In genomic region chr22:44389926-44390925, GRCh38 we compare ENCODE assay signal across 27 cellular contexts.
DNase-seq lines count a peak whose midpoint lies in the region; ATAC-seq and TF ChIP-seq lines count a peak whose summit lies in the region.
"Had no signal": no experiment of that assay in that cellular context is flagged by ENCODE, and none has a peak within 500 bp of the region (broad histone marks: within the 10 kb centered on the region; RNA-seq: fewer than 3 reads in every experiment).

No MANE protein-coding gene starts in this region.

- intact Hi-C loops in natural killer cell (cut with micrococcal nuclease) (no loop called here), upper lobe of right lung (cut with DNase I) (no loop called here)

- H3K9me3 Mint-ChIP-seq in natural killer cell treated with Interleukin-12 subunit alpha and Interleukin-12 subunit beta and Interleukin-15 and Interleukin-18, amount 100 ng/mL, for 72 hours: no peaks in the 10 kb centered on the region
- no peaks in the 10 kb centered on the region for H3K9me3 Mint-ChIP-seq in natural killer cell
- H3K9me3 Mint-ChIP-seq in endodermal cell: no peaks in the 10 kb centered on the region
- H3K9me3 Mint-ChIP-seq in neural progenitor cell: no peaks in the 10 kb centered on the region
- H3K9me3 Mint-ChIP-seq: activated CD4-positive, alpha-beta memory T cell treated with anti-CD3 and anti-CD28 coated beads for 36 hours; activated T-helper 1 cell treated with anti-CD3 and anti-CD28 coated beads, Interleukin-12 subunit alpha, Interleukin-12 subunit beta, Interleukin-2, Interleukin-4 antibody, amounts not matched to agents 30 ng/mL and 10 ng/mL and 1 ng/mL, durations not matched to agents 14 hours and 24 hours and 36 hours; central memory CD8-positive, alpha-beta T cell; stimulated activated naive B cell treated with anti-CD40 and anti-IgM and Interleukin-4, amounts not matched to agents 10 μg/mL and 1 μg/mL and 100 μg/mL, for 72 hours had no signal

- no peaks in the 10 kb centered on the region for H3K36me3 Mint-ChIP-seq in natural killer cell treated with Interleukin-12 subunit alpha and Interleukin-12 subunit beta and Interleukin-15 and Interleukin-18, amount 100 ng/mL, for 72 hours
- no peaks in the 10 kb centered on the region for H3K36me3 Mint-ChIP-seq in natural killer cell
- no peaks in the 10 kb centered on the region for H3K36me3 Mint-ChIP-seq in endodermal cell (ENCODE audit: low read depth)
- H3K36me3 Mint-ChIP-seq in neural progenitor cell: no peaks in the 10 kb centered on the region
- H3K36me3 Mint-ChIP-seq: activated CD4-positive, alpha-beta memory T cell treated with anti-CD3 and anti-CD28 coated beads for 36 hours; stimulated activated naive B cell treated with anti-CD40 and anti-IgM and Interleukin-4, amounts not matched to agents 10 μg/mL and 1 μg/mL and 100 μg/mL, for 72 hours had no signal

- peaks cover 7 to 10% of the 10 kb centered on the region in 2 donors for H3K27me3 Mint-ChIP-seq in natural killer cell treated with Interleukin-12 subunit alpha and Interleukin-12 subunit beta and Interleukin-15 and Interleukin-18, amount 100 ng/mL, for 72 hours
- H3K27me3 Mint-ChIP-seq in natural killer cell (ENCODE audit: low read depth in 2 of 2) (peaks cover 0 to 21% of the 10 kb centered on the region in 2 donors), endodermal cell (ENCODE audit: insufficient read depth) (no peaks in the 10 kb centered on the region), neural progenitor cell (ENCODE audit: insufficient read depth, low read depth) (peaks cover 16% of the 10 kb centered on the region)

- H4K20me1 ChIP-seq in neural progenitor cell (ENCODE audit: low read depth): no peaks in the 10 kb centered on the region

- H3K4me2 ChIP-seq in neural progenitor cell: no peak overlapping the region

- DNase-seq in natural killer cell treated with Interleukin-12 subunit alpha and Interleukin-12 subunit beta and Interleukin-15 and Interleukin-18, amount 100 ng/mL, for 72 hours (ENCODE audit: low spot score): peak; percentile 50
- DNase-seq in natural killer cell: no peak
- peak; percentile 30 for DNase-seq in endodermal cell
- DNase-seq in neural progenitor cell (ENCODE audit: low spot score): no peak
- DNase-seq in upper lobe of right lung: peak; percentile 44
- no peak for DNase-seq in activated CD4-positive, CD25-positive, alpha-beta regulatory T cell (lab: John Stamatoyannopoulos, UW)
- no peak for DNase-seq in DMS53 (lab: John Stamatoyannopoulos, UW)
- DNase-seq in Kasumi-1 (lab: John Stamatoyannopoulos, UW): no peak
- DNase-seq: activated CD4-positive, alpha-beta memory T cell treated with anti-CD3 and anti-CD28 coated beads for 36 hours; activated CD8-positive, alpha-beta memory T cell treated with anti-CD3 and anti-CD28 coated beads, Interleukin-2, amount 50 U/mL, for 4 hours; C1 segment of cervical spinal cord; DND-41; KG1; kidney glomerular epithelial cell; MM.1S; NCI-H2029 treated with DMSO at 0.1 percent for 48 hours; NCI-H2227 treated with DMSO at 0.1 percent for 48 hours; retina; stimulated activated CD4-positive, alpha-beta T cell treated with anti-CD3 and anti-CD28 coated beads, Interleukin-4, amount 100 ng/mL, for 4 hours; stimulated activated naive B cell treated with anti-CD40 and anti-IgM and Interleukin-4, amounts not matched to agents 10 μg/mL and 1 μg/mL and 100 μg/mL, for 72 hours had no signal

- no peak overlapping the region for H3K4me3 Mint-ChIP-seq in natural killer cell treated with Interleukin-12 subunit alpha and Interleukin-12 subunit beta and Interleukin-15 and Interleukin-18, amount 100 ng/mL, for 72 hours
- H3K4me3 Mint-ChIP-seq in natural killer cell (no peak overlapping the region), endodermal cell (no peak overlapping the region), neural progenitor cell (no peak overlapping the region)
- H3K4me3 Mint-ChIP-seq: activated CD4-positive, alpha-beta memory T cell treated with anti-CD3 and anti-CD28 coated beads for 36 hours; activated T-helper 1 cell treated with anti-CD3 and anti-CD28 coated beads, Interleukin-12 subunit alpha, Interleukin-12 subunit beta, Interleukin-2, Interleukin-4 antibody, amounts not matched to agents 30 ng/mL and 10 ng/mL and 1 ng/mL, durations not matched to agents 14 hours and 24 hours and 36 hours; central memory CD8-positive, alpha-beta T cell; stimulated activated naive B cell treated with anti-CD40 and anti-IgM and Interleukin-4, amounts not matched to agents 10 μg/mL and 1 μg/mL and 100 μg/mL, for 72 hours had no signal

- H3K4me1 ChIP-seq in endodermal cell (ENCODE audit: control insufficient read depth, insufficient read depth, low read length) (no peaks in the 10 kb centered on the region), neural progenitor cell (peaks cover 4% of the 10 kb centered on the region), upper lobe of right lung (no peaks in the 10 kb centered on the region)
- H3K4me1 ChIP-seq: SJSA1, vagina had no signal

- no peak for ATAC-seq in natural killer cell treated with Interleukin-12 subunit alpha and Interleukin-12 subunit beta and Interleukin-15 and Interleukin-18, amount 100 ng/mL, for 72 hours
- ATAC-seq in natural killer cell (no peak), upper lobe of right lung (no peak)
- ATAC-seq: activated CD4-positive, CD25-positive, alpha-beta regulatory T cell treated with anti-CD3 and anti-CD28 coated beads, Interleukin-2, amount 50 U/mL, for 24 hours; Panc1; stimulated activated naive B cell treated with anti-CD40 and anti-IgM and Interleukin-4, amounts not matched to agents 10 μg/mL and 1 μg/mL and 100 μg/mL, for 72 hours had no signal

- H3F3A ChIP-seq in neural progenitor cell (ENCODE audit: low read depth): no peaks in the 10 kb centered on the region

- no peaks in the 10 kb centered on the region for H3K27me3 ChIP-seq in endodermal cell (ENCODE audit: control insufficient read depth, insufficient read depth, low read length, poor library complexity, severe bottlenecking)
- H3K27me3 ChIP-seq in neural progenitor cell: no peaks in the 10 kb centered on the region
- H3K27me3 ChIP-seq in upper lobe of right lung: peaks cover 5% of the 10 kb centered on the region
- H3K27me3 ChIP-seq: SJSA1, vagina had no signal

- WGBS in endodermal cell (ENCODE audit: insufficient coverage in 1 of 2, insufficient read length in 1 of 2), 2 experiments: 89% methylated on average over 12 to 14 of the region's 14 CpGs

- H3K36me3 ChIP-seq in endodermal cell (ENCODE audit: control insufficient read depth, insufficient read depth, low read length) (no peaks in the 10 kb centered on the region), neural progenitor cell (no peaks in the 10 kb centered on the region), upper lobe of right lung (no peaks in the 10 kb centered on the region)
- H3K36me3 ChIP-seq: SJSA1, thoracic aorta, vagina had no signal

- no peaks in the 10 kb centered on the region for H3K79me2 ChIP-seq in neural progenitor cell (ENCODE audit: low read depth)

- no peaks in the 10 kb centered on the region for H3K4me1 Mint-ChIP-seq in natural killer cell treated with Interleukin-12 subunit alpha and Interleukin-12 subunit beta and Interleukin-15 and Interleukin-18, amount 100 ng/mL, for 72 hours (ENCODE audit: low read depth in 2 of 2)
- no peaks in the 10 kb centered on the region for H3K4me1 Mint-ChIP-seq in natural killer cell
- H3K4me1 Mint-ChIP-seq in endodermal cell: peaks cover 3% of the 10 kb centered on the region
- H3K4me1 Mint-ChIP-seq in neural progenitor cell: peaks cover 19% of the 10 kb centered on the region
- H3K4me1 Mint-ChIP-seq: stimulated activated naive B cell treated with anti-CD40 and anti-IgM and Interleukin-4, amounts not matched to agents 10 μg/mL and 1 μg/mL and 100 μg/mL, for 72 hours had no signal

- no peak overlapping the region for H3K27ac Mint-ChIP-seq in natural killer cell treated with Interleukin-12 subunit alpha and Interleukin-12 subunit beta and Interleukin-15 and Interleukin-18, amount 100 ng/mL, for 72 hours
- H3K27ac Mint-ChIP-seq in natural killer cell (no peak overlapping the region), endodermal cell (no peak overlapping the region), neural progenitor cell (peak overlapping the region; percentile 78)
- H3K27ac Mint-ChIP-seq: activated CD4-positive, alpha-beta memory T cell treated with anti-CD3 and anti-CD28 coated beads for 36 hours; activated T-helper 1 cell treated with anti-CD3 and anti-CD28 coated beads, Interleukin-12 subunit alpha, Interleukin-12 subunit beta, Interleukin-2, Interleukin-4 antibody, amounts not matched to agents 30 ng/mL and 10 ng/mL and 1 ng/mL, durations not matched to agents 14 hours and 24 hours and 36 hours; stimulated activated naive B cell treated with anti-CD40 and anti-IgM and Interleukin-4, amounts not matched to agents 10 μg/mL and 1 μg/mL and 100 μg/mL, for 72 hours had no signal

- H3K27ac ChIP-seq in endodermal cell (ENCODE audit: low read depth, low read length) (no peak overlapping the region), neural progenitor cell (no peak overlapping the region), upper lobe of right lung (no peak overlapping the region)
- H3K27ac ChIP-seq: SJSA1, thoracic aorta, vagina had no signal

- TF ChIP-seq CTCF in natural killer cell (IDR thresholded peaks at IDR 0.05) (no peak), endodermal cell (conservative IDR thresholded peaks at IDR 0.05) (no peak), neural progenitor cell (IDR thresholded peaks at IDR 0.05) (no peak), upper lobe of right lung (IDR thresholded peaks at IDR 0.05) (no peak)

- no peak overlapping the region for H3K4me3 ChIP-seq in endodermal cell (ENCODE audit: low read length)
- H3K4me3 ChIP-seq in neural progenitor cell: no peak overlapping the region
- no peak overlapping the region for H3K4me3 ChIP-seq in upper lobe of right lung
- H3K4me3 ChIP-seq: SJSA1, thoracic aorta, vagina had no signal

- H2AFZ ChIP-seq in neural progenitor cell (replicated peaks): no peak overlapping the region

- H3K9ac ChIP-seq in endodermal cell (ENCODE audit: extremely low read depth, low read length, poor library complexity, severe bottlenecking): no peak overlapping the region
- H3K9ac ChIP-seq in neural progenitor cell: no peak overlapping the region

- H3K9me3 ChIP-seq in endodermal cell (ENCODE audit: control insufficient read depth, low read length) (no peaks in the 10 kb centered on the region), neural progenitor cell (ENCODE audit: low read depth) (no peaks in the 10 kb centered on the region), upper lobe of right lung (no peaks in the 10 kb centered on the region)
- H3K9me3 ChIP-seq: SJSA1, thoracic aorta, vagina had no signal

Comparison
In these comparisons a context has a peak if more than half of its experiments do, and no peak if none do; other contexts are left out.
1. DNase-seq: peak in natural killer cell treated with Interleukin-12 subunit alpha and Interleukin-12 subunit beta and Interleukin-15 and Interleukin-18, amount 100 ng/mL, for 72 hours (single experiment), endodermal cell (single experiment) and upper lobe of right lung (single experiment); none in natural killer cell (single experiment), neural progenitor cell (single experiment), activated CD4-positive, CD25-positive, alpha-beta regulatory T cell (0 of 4), DMS53 (single experiment) and Kasumi-1 (0 of 2).